In the genomic region with DNA sequence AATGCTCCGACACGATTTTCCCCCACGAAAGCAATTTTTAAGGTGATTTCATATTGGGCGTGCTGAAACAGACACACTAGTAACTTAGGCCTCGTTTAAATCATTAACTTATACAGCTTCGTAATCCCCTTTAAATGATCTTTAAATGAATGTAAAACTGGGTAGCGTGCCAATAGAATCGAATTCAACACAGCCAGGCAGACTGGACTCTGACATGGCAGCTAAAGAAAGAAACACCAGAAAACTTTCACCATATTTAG, we compare ENCODE assay signal across 8 cellular contexts. TPM values are rescaled to one million over a fixed set of nuclear protein-coding genes. Genes with fewer than 3 reads are reported as not detected.
DNase-seq lines count a peak whose midpoint lies in the region; ATAC-seq and TF ChIP-seq lines count a peak whose summit lies in the region.

No MANE protein-coding gene starts in this region.

- peak overlapping the region; percentile 87 to 97 (median 94) for H3K27ac Mint-ChIP-seq in CD8-positive, alpha-beta memory T cell
- peak overlapping the region; percentile 97 for H3K27ac Mint-ChIP-seq in progenitor cell of endocrine pancreas

- POLR2A ChIA-PET in CD8-positive, alpha-beta memory T cell (lab: Charles Lee): interaction anchor here (1.3 kb wide), 2 partner anchors 164 to 1249 kb away, joined by 3 to 4 read pairs; no protein-coding TSS in a partner anchor

- H3K4me3 Mint-ChIP-seq in CD8-positive, alpha-beta memory T cell: peak overlapping the region; percentile 88 to 100 (median 98)
- peak overlapping the region; percentile 70 for H3K4me3 Mint-ChIP-seq in progenitor cell of endocrine pancreas (ENCODE audit: low read depth)

- WGBS in esophagus squamous epithelium, 2 donors: 18 to 20% methylated on average over 8 of the region's 8 CpGs

- TF ChIP-seq CTCF in RWPE2 (IDR thresholded peaks at IDR 0.05; ENCODE audit: poor library complexity, severe bottlenecking) (no peak), esophagus squamous epithelium (IDR thresholded peaks at IDR 0.05) (no peak), progenitor cell of endocrine pancreas (IDR thresholded peaks at IDR 0.05; ENCODE audit: unreplicated experiment) (no peak)

- peaks cover 40 to 45% (median 42%) of the 10 kb centered on the region in 3 donors for H3K4me1 Mint-ChIP-seq in CD8-positive, alpha-beta memory T cell
- H3K4me1 Mint-ChIP-seq in progenitor cell of endocrine pancreas (ENCODE audit: low read depth): peaks cover 29% of the 10 kb centered on the region

- DNase-seq in CD8-positive, alpha-beta memory T cell: no peak
- DNase-seq in RWPE2 (ENCODE audit: low spot score): no peak
- DNase-seq in esophagus squamous epithelium (lab: John Stamatoyannopoulos, UW): no peak
- no peak for DNase-seq in progenitor cell of endocrine pancreas (ENCODE audit: low spot score, unreplicated experiment)
- DNase-seq in erythroblast (lab: John Stamatoyannopoulos, UW): no peak
- no peak for DNase-seq in mesenteric fat pad (ENCODE audit: low spot score)
- no peak for DNase-seq in medulla oblongata (ENCODE audit: extremely low spot score)

- CTCF ChIA-PET in CD8-positive, alpha-beta memory T cell (lab: Charles Lee): interaction anchor here (1.3 to 4.9 kb wide), 4 partner anchors 153 to 1251 kb away, joined by 3 to 31 read pairs (median 12); no protein-coding TSS in a partner anchor

- no peaks in the 10 kb centered on the region for H3K36me3 ChIP-seq in CD8-positive, alpha-beta memory T cell (ENCODE audit: insufficient read depth, low read length)
- H3K36me3 ChIP-seq in RWPE2 (ENCODE audit: low read depth) (no peaks in the 10 kb centered on the region), esophagus squamous epithelium (no peaks in the 10 kb centered on the region)

- H3K27ac ChIP-seq in CD8-positive, alpha-beta memory T cell (ENCODE audit: low read depth, low read length): peak overlapping the region; percentile 82
- no peak overlapping the region for H3K27ac ChIP-seq in RWPE2 (ENCODE audit: poor library complexity, severe bottlenecking)
- H3K27ac ChIP-seq in esophagus squamous epithelium: peak overlapping the region; percentile 87 to 96 (median 92)

- ATAC-seq in RWPE2 (ENCODE audit: low read depth) (no peak), GM19035 (IDR thresholded peaks at IDR 0.05; ENCODE audit: unreplicated experiment) (no peak)

- H3K9me3 ChIP-seq in CD8-positive, alpha-beta memory T cell (ENCODE audit: low read length): no peaks in the 10 kb centered on the region
- H3K9me3 ChIP-seq in RWPE2 (ENCODE audit: severe bottlenecking) (no peaks in the 10 kb centered on the region), esophagus squamous epithelium (peaks cover 0 to 7% (median 5%) of the 10 kb centered on the region in 3 donors)

- H3K27me3 Mint-ChIP-seq in CD8-positive, alpha-beta memory T cell: peaks cover 18 to 21% of the 10 kb centered on the region in 2 donors
- H3K27me3 Mint-ChIP-seq in progenitor cell of endocrine pancreas: no peaks in the 10 kb centered on the region

- H3K4me3 ChIP-seq in CD8-positive, alpha-beta memory T cell (ENCODE audit: low read length): peak overlapping the region; percentile 20
- H3K4me3 ChIP-seq in RWPE2 (ENCODE audit: severe bottlenecking): peak overlapping the region; percentile 45
- peak overlapping the region; percentile 43 to 81 (median 76) for H3K4me3 ChIP-seq in esophagus squamous epithelium

- peaks cover 0 to 23% (median 12%) of the 10 kb centered on the region in 3 donors for H3K36me3 Mint-ChIP-seq in CD8-positive, alpha-beta memory T cell
- H3K36me3 Mint-ChIP-seq in progenitor cell of endocrine pancreas (ENCODE audit: insufficient read depth): peaks cover 20% of the 10 kb centered on the region

- no peak for TF ChIP-seq POLR2A in esophagus squamous epithelium (IDR thresholded peaks at IDR 0.05)
- TF ChIP-seq POLR2A in erythroblast (IDR thresholded peaks at IDR 0.05; ENCODE audit: low read length): no peak

- peaks cover 36% of the 10 kb centered on the region for H3K4me1 ChIP-seq in CD8-positive, alpha-beta memory T cell (ENCODE audit: insufficient read depth, low read length)
- H3K4me1 ChIP-seq in RWPE2 (ENCODE audit: insufficient read depth, poor library complexity, severe bottlenecking) (peaks cover 7% of the 10 kb centered on the region), esophagus squamous epithelium (peaks cover 21 to 76% (median 23%) of the 10 kb centered on the region in 3 donors)

- peaks cover 3 to 10% (median 9%) of the 10 kb centered on the region in 5 donors for H3K9me3 Mint-ChIP-seq in CD8-positive, alpha-beta memory T cell
- H3K9me3 Mint-ChIP-seq in progenitor cell of endocrine pancreas (ENCODE audit: low read depth): peaks cover 2% of the 10 kb centered on the region

- peaks cover 12% of the 10 kb centered on the region for H3K27me3 ChIP-seq in CD8-positive, alpha-beta memory T cell (ENCODE audit: insufficient read depth, low read length, poor library complexity, severe bottlenecking)
- H3K27me3 ChIP-seq in RWPE2 (ENCODE audit: insufficient read depth, poor library complexity, severe bottlenecking) (peaks cover 57% of the 10 kb centered on the region), esophagus squamous epithelium (peaks cover 0 to 37% (median 0%) of the 10 kb centered on the region in 4 donors)

- intact Hi-C loops in esophagus squamous epithelium (cut with DNase I): no loop called here

RNA-seq across cellular contexts. Expression of gene ID2, which starts 2.4 kb away (rescaled TPM):
- total RNA-seq in CD8-positive, alpha-beta memory T cell: 100 to 1,000 TPM; 162 to 165 TPM
- 378 TPM for polyA plus RNA-seq in CD8-positive, alpha-beta memory T cell
- total RNA-seq in esophagus squamous epithelium (10 to 100 TPM; 16.1 to 82.0 (median 34.2) TPM), progenitor cell of endocrine pancreas (292 and 304 TPM in 2 replicates), mesenteric fat pad (169 TPM)

Comparison
In these comparisons a context has a peak if more than half of its experiments do, and no peak if none do; other contexts are left out.
1. H3K4me3 ChIP-seq: peak in every context shown above with its lines; median percentile 76 in esophagus squamous epithelium; 45 in RWPE2; 20 in CD8-positive, alpha-beta memory T cell.